Comparison of ENCODE assay signal across 8 cellular contexts in genomic region chr12:120194226-120194533, GRCh38. TPM values are rescaled to one million over a fixed set of nuclear protein-coding genes. Genes with fewer than 3 reads are reported as not detected.
DNase-seq lines count a peak whose midpoint lies in the region; ATAC-seq, FAIRE-seq and TF ChIP-seq lines count a peak whose summit lies in the region.

No MANE protein-coding gene starts in this region.

- no peak for DNase-seq in GM12878 (ENCODE audit: low read depth, low spot score)
- DNase-seq in lung (ENCODE audit: low spot score) = no peak
- DNase-seq in aorta = no peak
- DNase-seq in NCI-H69 (lab: John Stamatoyannopoulos, UW) = no peak

- H3K36me3 ChIP-seq in DOHH2 (ENCODE audit: control insufficient read depth, low read length) = peaks cover 75% of the 10 kb centered on the region
- H3K36me3 ChIP-seq in GM12878 (ENCODE audit: control insufficient read depth in 2 of 2, insufficient read depth in 2 of 2, low read length in 1 of 2) = peaks cover 11 to 27% of the 10 kb centered on the region in 2 experiments
- peaks cover 27 to 32% of the 10 kb centered on the region in 2 donors for H3K36me3 ChIP-seq in lung (ENCODE audit: control insufficient read depth in 2 of 2, insufficient read depth in 2 of 2, low read length in 2 of 2)
- H3K36me3 ChIP-seq in aorta (ENCODE audit: control insufficient read depth in 1 of 2, insufficient read depth in 2 of 2, low read length in 1 of 2) = peaks cover 0 to 10% of the 10 kb centered on the region in 2 donors

- no peak for TF ChIP-seq CTCF in DOHH2 (IDR thresholded peaks at IDR 0.05; ENCODE audit: low read depth, low read length, poor library complexity, severe bottlenecking)
- no peak for TF ChIP-seq CTCF in GM12878 (IDR thresholded peaks at IDR 0.05 in 2 of 3, conservative IDR thresholded peaks at IDR 0.05 in 1 of 3; ENCODE audit: control insufficient read depth in 2 of 3, extremely low read depth in 1 of 3, insufficient read depth in 1 of 3, low read depth in 3 of 3, low read length in 3 of 3)
- no peak for TF ChIP-seq CTCF in lung (IDR thresholded peaks at IDR 0.05; ENCODE audit: control extremely low read depth, extremely low read depth)

- H3K4me3 ChIP-seq in DOHH2 (ENCODE audit: low read length) = peak overlapping the region; percentile 91
- peak overlapping the region; percentile 62 for H3K4me3 ChIP-seq in GM12878
- H3K4me3 ChIP-seq in lung = peak overlapping the region; percentile 99
- H3K4me3 ChIP-seq in aorta (ENCODE audit: low read length in 2 of 2) = peak overlapping the region; percentile 84 to 96

- H3K9ac ChIP-seq in GM12878 (ENCODE audit: control insufficient read depth, insufficient read depth, low read length) = peak overlapping the region; percentile 70

- intact Hi-C loops in GM12878 (cut with micrococcal nuclease; ENCODE audit: unreplicated experiment) = loop anchor here (2.0 to 10.0 kb wide), 2 partner anchors 75 to 209 kb away; partner anchors contain the start of gene BICDL1
- intact Hi-C loops in aorta (cut with DNase I) = no loop called here

- H3K9me2 ChIP-seq in DOHH2 (replicated peaks; ENCODE audit: control insufficient read depth, low read length) = no peaks in the 10 kb centered on the region

- no peak for TF ChIP-seq POLR2A in GM12878 (IDR thresholded peaks at IDR 0.05; ENCODE audit: low read depth, low read length)

- H3K4me1 ChIP-seq in DOHH2 (ENCODE audit: control insufficient read depth, low read length) (peaks cover 72% of the 10 kb centered on the region), GM12878 (ENCODE audit: control insufficient read depth, insufficient read depth, low read length) (peaks cover 33% of the 10 kb centered on the region), lung (ENCODE audit: control insufficient read depth in 2 of 2, insufficient read depth in 2 of 2, low read length in 2 of 2) (peaks cover 7 to 20% of the 10 kb centered on the region in 2 donors), aorta (ENCODE audit: control insufficient read depth in 1 of 2, insufficient read depth in 2 of 2, low read length in 2 of 2) (peaks cover 0 to 2% of the 10 kb centered on the region in 2 donors)

- H3K27me3 ChIP-seq in DOHH2 (ENCODE audit: control insufficient read depth, low read length) = no peaks in the 10 kb centered on the region
- no peaks in the 10 kb centered on the region for H3K27me3 ChIP-seq in GM12878 (replicated peaks in 1 of 2; ENCODE audit: control insufficient read depth in 2 of 2, insufficient read depth in 2 of 2, low read length in 1 of 2)
- H3K27me3 ChIP-seq in lung (ENCODE audit: control insufficient read depth, insufficient read depth) = no peaks in the 10 kb centered on the region
- no peaks in the 10 kb centered on the region for H3K27me3 ChIP-seq in aorta (ENCODE audit: control insufficient read depth in 1 of 2, insufficient read depth in 2 of 2, low read length in 1 of 2)

- peak overlapping the region; percentile 99 for H3K4me2 ChIP-seq in DOHH2 (ENCODE audit: low read length)
- H3K4me2 ChIP-seq in GM12878 (ENCODE audit: control insufficient read depth, insufficient read depth) = peak overlapping the region; percentile 88

- in situ Hi-C loops in GM12878 (cut with MboI) = no loop called here

- SMC1A ChIA-PET in GM12878 (lab: Charles Lee; ENCODE audit: uncharacterized antibody, unreplicated experiment) = interaction anchor here (1.1 kb wide), 1 partner anchor 107 kb away, joined by 3 read pairs; no protein-coding TSS in a partner anchor

- BruUV-seq in GM12878 (replicated peaks; lab: Mats Ljungman, UMichigan) = no TSS peak

- peaks cover 54% of the 10 kb centered on the region for H3F3A ChIP-seq in DOHH2 (ENCODE audit: control insufficient read depth, insufficient read depth)

- CTCF ChIA-PET in GM12878 (lab: Yijun Ruan, JAX) = no interaction called here

- no peak for TF ChIP-seq EP300 in GM12878 (IDR thresholded peaks at IDR 0.05; ENCODE audit: borderline replicate concordance in 1 of 2, control insufficient read depth in 1 of 2, low read depth in 2 of 2, low read length in 2 of 2)

- H3K27ac ChIP-seq in DOHH2 (ENCODE audit: low read depth, low read length) (peak overlapping the region; percentile 84), GM12878 (ENCODE audit: control insufficient read depth, insufficient read depth) (peak overlapping the region; percentile 93), lung (ENCODE audit: low read depth in 1 of 2, low read length in 1 of 2) (peak overlapping the region; percentile 91 to 95), aorta (ENCODE audit: low read depth in 1 of 2, low read length in 2 of 2) (peak overlapping the region in 1 of 2 donors; percentile 1)

- POLR2A ChIA-PET in GM12878 (lab: Charles Lee) = interaction anchor here (0.6 to 1.2 kb wide), 2 partner anchors 97 to 109 kb away, joined by 3 read pairs; partner anchors contain the start of gene RNU4-2

- 1% methylated on average over 18 of the region's 18 CpGs for WGBS in GM12878 (ENCODE audit: insufficient coverage, insufficient replicate concordance, low lambda C conversion rate, missing lambda C conversion rate)
- WGBS in lung, 2 donors = 1% methylated on average over 18 of the region's 18 CpGs
- WGBS in aorta, 2 donors = 0% methylated on average over 18 of the region's 18 CpGs

- peaks cover 3% of the 10 kb centered on the region for H4K20me1 ChIP-seq in DOHH2 (ENCODE audit: control insufficient read depth, insufficient read depth, low read depth, low read length)
- peaks cover 3% of the 10 kb centered on the region; the same call in 1 of the 2 replicates for H4K20me1 ChIP-seq in GM12878 (ENCODE audit: control insufficient read depth, insufficient read depth)

- H3K79me2 ChIP-seq in DOHH2 (ENCODE audit: control insufficient read depth, low read length) (peaks cover 95% of the 10 kb centered on the region), GM12878 (ENCODE audit: control insufficient read depth, insufficient read depth, low read length) (peaks cover 83% of the 10 kb centered on the region)

- RAD21 ChIA-PET in GM12878 (lab: Charles Lee; ENCODE audit: unreplicated experiment) = interaction anchor here (1.1 kb wide), 1 partner anchor 27 kb away, joined by 3 read pairs; no protein-coding TSS in a partner anchor

- H3K9me3 ChIP-seq in DOHH2 (ENCODE audit: control insufficient read depth, insufficient read depth, low read length) (no peaks in the 10 kb centered on the region), GM12878 (replicated peaks; ENCODE audit: control insufficient read depth, insufficient read depth, low read length) (no peaks in the 10 kb centered on the region), lung (ENCODE audit: control insufficient read depth in 2 of 2, insufficient read depth in 1 of 2, low read length in 1 of 2) (no peaks in the 10 kb centered on the region), aorta (ENCODE audit: control insufficient read depth, low read length) (no peaks in the 10 kb centered on the region)

- no peak overlapping the region for H2AFZ ChIP-seq in GM12878 (ENCODE audit: control insufficient read depth, low read depth, low read length)

- peak; percentile 36 for ATAC-seq in HG03066 (IDR thresholded peaks at IDR 0.05; ENCODE audit: low read depth, unreplicated experiment)
- ATAC-seq in GM12878 = peak; percentile 40
- ATAC-seq in lung (ENCODE audit: insufficient read depth, low FRiP score) = no peak
- peak; percentile 62 for ATAC-seq in aorta (ENCODE audit: low FRiP score)
- no peak for ATAC-seq in GM18907 (IDR thresholded peaks at IDR 0.05; ENCODE audit: unreplicated experiment)
- ATAC-seq in HG02642 (IDR thresholded peaks at IDR 0.05; ENCODE audit: poor library complexity, unreplicated experiment) = no peak

- FAIRE-seq in GM12878 (lab: Jason Lieb, UNC) = no peak

- TF ChIP-seq RAD21 in GM12878 (IDR thresholded peaks at IDR 0.05; ENCODE audit: insufficient read depth, low read depth, low read length) = no peak

RNA-seq across cellular contexts. Expression of gene GCN1, which starts 0.3 kb away (rescaled TPM):
- 380 and 510 TPM in 2 replicates for total RNA-seq in GM12878 (2013; cell fraction: nucleolus; rRNA removed)
- total RNA-seq in GM12878 (2014; rRNA removed) = 89.6 and 90.7 TPM in 2 replicates
- total RNA-seq in GM12878 (2014; rRNA removed; fragmentation: Illumina TruSeq; extraction: Trizol) = 41.6 and 43.8 TPM in 2 replicates
- total RNA-seq in GM12878 (2021) = 137 and 150 TPM in 2 replicates
- 53.5 TPM for polyA plus RNA-seq in GM12878 (2011; ENCODE audit: low read depth)
- polyA plus RNA-seq in GM12878 (2011; rRNA removed) = 22.8 and 39.8 TPM in 2 replicates
- 40.6 and 52.3 TPM in 2 replicates for polyA plus RNA-seq in GM12878 (2011; cell fraction: cytosol; rRNA removed)
- polyA plus RNA-seq in GM12878 (2011; cell fraction: nucleus; rRNA removed) = 433 and 567 TPM in 2 replicates
- polyA plus RNA-seq in GM12878 (2012) = 49.9 and 56.2 TPM in 2 replicates
- 40.8 and 54.4 TPM in 2 replicates for polyA plus RNA-seq in GM12878 (2014; fragmentation: Illumina TruSeq; extraction: Trizol)
- polyA plus RNA-seq in GM12878 (2014; fragmentation: Nextera tagmentation; extraction: Ambion mirVana) = 10 to 100 TPM; 10.8 to 12.1 TPM
- 95.3 and 102 TPM in 2 replicates for polyA plus RNA-seq in GM12878 (2014; rRNA removed)
- 10 to 100 TPM; 62.2 to 65.1 TPM for polyA plus RNA-seq in GM12878 (2016; fragmentation: Nextera tagmentation; extraction: Ambion mirVana)
- polyA minus RNA-seq in GM12878 (2011; rRNA and poly(A)+ RNA removed) = 131 and 147 TPM in 2 replicates
- 50.5 and 61.8 TPM in 2 replicates for polyA minus RNA-seq in GM12878 (2011; cell fraction: cytosol; rRNA and poly(A)+ RNA removed)
- polyA minus RNA-seq in GM12878 (2011; cell fraction: nucleus; rRNA and poly(A)+ RNA removed) = 129 and 222 TPM in 2 replicates
- total RNA-seq in lung = 10 to 100 TPM; 76.4 to 93.6 TPM
- 10 to 100 TPM; 19.3 to 29.7 TPM for polyA plus RNA-seq in lung
- total RNA-seq in aorta = 10 to 100 TPM; 75.1 to 89.8 TPM
- polyA plus RNA-seq in aorta = 10 to 100 TPM in 1 of 2 donors, 1 to 10 TPM in 1; 6.4 to 22.1 TPM

RNA-seq across cellular contexts. Expression of gene RPLP0, which starts 6.7 kb away (rescaled TPM):
- 746 and 806 TPM in 2 replicates for total RNA-seq in GM12878 (2013; cell fraction: nucleolus; rRNA removed)
- total RNA-seq in GM12878 (2014; rRNA removed) (6,095 and 6,267 TPM in 2 replicates), GM12878 (2014; rRNA removed; fragmentation: Illumina TruSeq; extraction: Trizol) (4,804 and 4,972 TPM in 2 replicates), GM12878 (2021) (4,342 and 4,473 TPM in 2 replicates), lung (1,000 to 10,000 TPM; 1,492 to 1,979 TPM), aorta (1,000 to 10,000 TPM; 1,136 to 1,236 TPM)
- polyA plus RNA-seq in GM12878 (2011; ENCODE audit: low read depth) = 10,931 TPM
- polyA plus RNA-seq in GM12878 (2011; rRNA removed) (4,342 and 6,647 TPM in 2 replicates), GM12878 (2014; fragmentation: Illumina TruSeq; extraction: Trizol) (4,326 and 6,258 TPM in 2 replicates), GM12878 (2014; fragmentation: Nextera tagmentation; extraction: Ambion mirVana) (1,000 to 10,000 TPM; 6,784 to 8,495 TPM), GM12878 (2014; rRNA removed) (7,537 and 7,931 TPM in 2 replicates), GM12878 (2016; fragmentation: Nextera tagmentation; extraction: Ambion mirVana) (1,000 to 10,000 TPM; 2,171 to 2,235 TPM), lung (1,000 to 10,000 TPM; 2,934 to 3,190 TPM), aorta (1,000 to 10,000 TPM; 2,250 to 2,543 TPM)
- polyA plus RNA-seq in GM12878 (2011; cell fraction: cytosol; rRNA removed) = 11,436 and 11,538 TPM in 2 replicates
- polyA plus RNA-seq in GM12878 (2011; cell fraction: nucleus; rRNA removed) = 3,468 and 4,357 TPM in 2 replicates
- polyA plus RNA-seq in GM12878 (2012) = 6,488 and 7,133 TPM in 2 replicates
- polyA minus RNA-seq in GM12878 (2011; rRNA and poly(A)+ RNA removed) = 5,528 and 7,467 TPM in 2 replicates
- polyA minus RNA-seq in GM12878 (2011; cell fraction: cytosol; rRNA and poly(A)+ RNA removed) = 1,348 and 1,626 TPM in 2 replicates
- 556 and 712 TPM in 2 replicates for polyA minus RNA-seq in GM12878 (2011; cell fraction: nucleus; rRNA and poly(A)+ RNA removed)

Comparison
In these comparisons a context has a peak if more than half of its experiments do, and no peak if none do; other contexts are left out.
1. ATAC-seq: peak in HG03066 (single experiment), GM12878 (single experiment) and aorta (single experiment); none in lung (single experiment), GM18907 (single experiment) and HG02642 (single experiment).
2. Peak in every context shown above with its lines, with median percentiles within 50 percentile points of each other: H3K4me3 ChIP-seq.